ENCODE assay signal across 24 cellular contexts in genomic region chr4:96992443-96992842, GRCh38.
"Had no signal": no experiment of that assay in that cellular context is flagged by ENCODE, and none has a peak within 500 bp of the region (broad histone marks: within the 10 kb centered on the region; RNA-seq: fewer than 3 reads in every experiment).

No MANE protein-coding gene starts in this region.

- H3K36me3 ChIP-seq: left ventricle myocardium inferior, ovary, right atrium auricular region, right lobe of liver, thyroid gland, transverse colon, upper lobe of left lung, vagina had no signal

- H3K4me1 ChIP-seq: left ventricle myocardium inferior, right atrium auricular region, right lobe of liver, testis, thyroid gland, transverse colon, upper lobe of left lung, vagina had no signal

- H3K9me3 ChIP-seq: left ventricle myocardium inferior, ovary, right atrium auricular region, right lobe of liver, testis, thyroid gland, transverse colon, upper lobe of left lung, vagina had no signal

- H3K27me3 ChIP-seq: hepatocyte, ovary, right atrium auricular region, right lobe of liver, testis, thyroid gland, transverse colon, upper lobe of left lung, vagina had no signal

- DNase-seq: islet precursor cell; left ventricle myocardium inferior; mesendoderm; naive B cell; natural killer cell; nephron progenitor cell; ovary; right lobe of liver; stimulated activated CD4-positive, alpha-beta T cell treated with anti-CD3 and anti-CD28 coated beads, Interleukin-1b, Interleukin-23, amount 100 ng/mL, for 48 hours; stimulated activated CD4-positive, alpha-beta T cell treated with anti-CD3 and anti-CD28 coated beads, Interleukin-2, amount 100 ng/mL, for 48 hours; stimulated activated CD4-positive, alpha-beta T cell treated with anti-CD3 and anti-CD28 coated beads, Interleukin-4, amount 100 ng/mL, for 4 hours; stimulated activated CD8-positive, alpha-beta memory T cell treated with anti-CD3 and anti-CD28 coated beads, Interleukin-4, amount 100 ng/mL, for 48 hours; stimulated activated naive CD4-positive, alpha-beta T cell treated with Interleukin-2 at 50 U/mL for 16 hours; stimulated activated naive CD8-positive, alpha-beta T cell treated with anti-CD3 and anti-CD28 coated beads, Interleukin-15, amount 100 ng/mL, for 72 hours; testis; thyroid gland; transverse colon; upper lobe of left lung had no signal

- H3K4me3 ChIP-seq: hepatocyte, left ventricle myocardium inferior, lung, ovary, right atrium auricular region, right lobe of liver, smooth muscle cell, testis, thyroid gland, transverse colon, upper lobe of left lung, vagina had no signal

- H2AFZ ChIP-seq: hepatocyte had no signal

- ATAC-seq: natural killer cell; right lobe of liver; stimulated activated memory B cell treated with anti-CD40 and anti-IgM and Interleukin-4, amounts not matched to agents 10 μg/mL and 1 μg/mL and 100 μg/mL, for 72 hours; stimulated activated naive CD8-positive, alpha-beta T cell treated with anti-CD3 and anti-CD28 coated beads, Interleukin-15, amount 100 ng/mL, for 72 hours had no signal

- H3K79me2 ChIP-seq: hepatocyte had no signal

- H3K4me2 ChIP-seq: hepatocyte, smooth muscle cell had no signal

- H3K27ac ChIP-seq: hepatocyte, left ventricle myocardium inferior, ovary, right atrium auricular region, right lobe of liver, testis, thyroid gland, transverse colon, upper lobe of left lung, vagina had no signal
